In genomic region chr10:7397049-7397448, GRCh38 we compare ENCODE assay signal across 18 cellular contexts. TPM values are rescaled to one million over a fixed set of nuclear protein-coding genes. Genes with fewer than 3 reads are reported as not detected.
DNase-seq lines count a peak whose midpoint lies in the region; ATAC-seq and TF ChIP-seq lines count a peak whose summit lies in the region.
"Had no signal": no experiment of that assay in that cellular context is flagged by ENCODE, and none has a peak within 500 bp of the region (broad histone marks: within the 10 kb centered on the region; RNA-seq: fewer than 3 reads in every experiment).

No MANE protein-coding gene starts in this region.

- TF ChIP-seq CTCF in psoas muscle (IDR thresholded peaks at IDR 0.05) (no peak), gastroesophageal sphincter (IDR thresholded peaks at IDR 0.05) (no peak)

- CTCF ChIA-PET in activated CD8-positive, alpha-beta memory T cell treated with anti-CD3 and anti-CD28 coated beads, Interleukin-2, amount 10 ng/mL, durations not matched to agents 7 days and 5 days (lab: Charles Lee) = interaction anchor here (1.1 kb wide), 1 partner anchor 11 kb away, joined by 3 read pairs; no protein-coding TSS in a partner anchor

- H3K4me3 ChIP-seq in psoas muscle = peak overlapping the region; percentile 23
- H3K4me3 ChIP-seq in gastroesophageal sphincter = no peak overlapping the region
- H3K4me3 ChIP-seq: esophagus squamous epithelium, skin epidermis had no signal

- H3K36me3 ChIP-seq in psoas muscle (ENCODE audit: insufficient read depth in 1 of 2, low read depth in 1 of 2) (no peaks in the 10 kb centered on the region), gastroesophageal sphincter (no peaks in the 10 kb centered on the region)
- H3K36me3 ChIP-seq: esophagus squamous epithelium had no signal

- H3K4me3 Mint-ChIP-seq in activated CD8-positive, alpha-beta memory T cell treated with anti-CD3 and anti-CD28 coated beads, Interleukin-2, amount 10 ng/mL, durations not matched to agents 7 days and 5 days = no peak overlapping the region
- no peak overlapping the region for H3K4me3 Mint-ChIP-seq in activated naive CD8-positive, alpha-beta T cell
- H3K4me3 Mint-ChIP-seq: brain; CD4-positive, alpha-beta T cell had no signal

- intact Hi-C loops in psoas muscle (cut with DNase I) = no loop called here

- 46 to 75% (median 61%) methylated on average over 2 of the region's 2 CpGs for WGBS in psoas muscle, 3 donors
- 84 to 90% methylated on average over 2 of the region's 2 CpGs for WGBS in gastroesophageal sphincter (ENCODE audit: low coverage in 1 of 2), 2 donors

- TF ChIP-seq POLR2A in gastroesophageal sphincter (IDR thresholded peaks at IDR 0.05) = no peak

- no peaks in the 10 kb centered on the region for H3K9me3 ChIP-seq in psoas muscle
- no peaks in the 10 kb centered on the region for H3K9me3 ChIP-seq in gastroesophageal sphincter
- H3K9me3 ChIP-seq: esophagus squamous epithelium had no signal

- peak overlapping the region; percentile 78 for H3K27ac ChIP-seq in psoas muscle
- no peak overlapping the region for H3K27ac ChIP-seq in gastroesophageal sphincter
- H3K27ac ChIP-seq: esophagus squamous epithelium, skin epidermis, VCaP had no signal

- H3K27me3 Mint-ChIP-seq in activated CD8-positive, alpha-beta memory T cell treated with anti-CD3 and anti-CD28 coated beads, Interleukin-2, amount 10 ng/mL, durations not matched to agents 7 days and 5 days = no peaks in the 10 kb centered on the region
- H3K27me3 Mint-ChIP-seq in activated naive CD8-positive, alpha-beta T cell = no peaks in the 10 kb centered on the region
- H3K27me3 Mint-ChIP-seq: CD4-positive, alpha-beta T cell had no signal

- H3K27ac Mint-ChIP-seq in activated CD8-positive, alpha-beta memory T cell treated with anti-CD3 and anti-CD28 coated beads, Interleukin-2, amount 10 ng/mL, durations not matched to agents 7 days and 5 days = peak overlapping the region; percentile 40
- peak overlapping the region; percentile 68 for H3K27ac Mint-ChIP-seq in activated naive CD8-positive, alpha-beta T cell
- H3K27ac Mint-ChIP-seq: brain; CD4-positive, alpha-beta T cell had no signal

- peak; percentile 77 for ATAC-seq in activated CD8-positive, alpha-beta memory T cell treated with anti-CD3 and anti-CD28 coated beads, Interleukin-2, amount 10 ng/mL, durations not matched to agents 7 days and 5 days
- ATAC-seq in HG02884 (IDR thresholded peaks at IDR 0.05; ENCODE audit: unreplicated experiment) = peak; percentile 67
- ATAC-seq in psoas muscle = peak; percentile 50 to 75 (median 58)
- ATAC-seq in HG03354 (IDR thresholded peaks at IDR 0.05; ENCODE audit: poor library complexity, severe bottlenecking, unreplicated experiment) = no peak
- no peak for ATAC-seq in gastroesophageal sphincter
- ATAC-seq: PC-3 had no signal

- H3K9me3 Mint-ChIP-seq in activated CD8-positive, alpha-beta memory T cell treated with anti-CD3 and anti-CD28 coated beads, Interleukin-2, amount 10 ng/mL, durations not matched to agents 7 days and 5 days (ENCODE audit: low read depth) = no peaks in the 10 kb centered on the region
- H3K9me3 Mint-ChIP-seq in activated naive CD8-positive, alpha-beta T cell (ENCODE audit: low read depth) = no peaks in the 10 kb centered on the region
- H3K9me3 Mint-ChIP-seq: CD4-positive, alpha-beta T cell had no signal

- H3K36me3 Mint-ChIP-seq in activated CD8-positive, alpha-beta memory T cell treated with anti-CD3 and anti-CD28 coated beads, Interleukin-2, amount 10 ng/mL, durations not matched to agents 7 days and 5 days = peaks cover 35% of the 10 kb centered on the region
- H3K36me3 Mint-ChIP-seq in activated naive CD8-positive, alpha-beta T cell = peaks cover 12% of the 10 kb centered on the region

- H3K27me3 ChIP-seq in psoas muscle (ENCODE audit: insufficient read depth in 3 of 3, low read length in 2 of 3) (no peaks in the 10 kb centered on the region), gastroesophageal sphincter (no peaks in the 10 kb centered on the region)
- H3K27me3 ChIP-seq: esophagus squamous epithelium had no signal

- H3K4me1 ChIP-seq in psoas muscle (peaks cover under 1% of the 10 kb centered on the region), gastroesophageal sphincter (peaks cover 3 to 26% (median 3%) of the 10 kb centered on the region in 3 donors)
- H3K4me1 ChIP-seq: esophagus squamous epithelium had no signal

- DNase-seq in activated CD8-positive, alpha-beta memory T cell treated with anti-CD3 and anti-CD28 coated beads, Interleukin-2, amount 10 ng/mL, durations not matched to agents 7 days and 5 days = no peak
- DNase-seq in activated CD8-positive, alpha-beta memory T cell treated with anti-CD3 and anti-CD28 coated beads, Interleukin-2, amount 50 U/mL, for 48 hours = no peak
- DNase-seq in psoas muscle (no peak), activated gamma-delta T cell treated with Interleukin-2 at 50 U/mL for 16 hours (no peak)
- DNase-seq: ACHN; CD4-positive, alpha-beta T cell; esophagus squamous epithelium; MM.1S; NCI-H2081 treated with DMSO at 0.1 percent for 48 hours; NCI-H526 treated with DMSO at 0.1 percent for 48 hours; PC-3 had no signal

- no peak for TF ChIP-seq EP300 in gastroesophageal sphincter (IDR thresholded peaks at IDR 0.05)

- H3K4me1 Mint-ChIP-seq in activated CD8-positive, alpha-beta memory T cell treated with anti-CD3 and anti-CD28 coated beads, Interleukin-2, amount 10 ng/mL, durations not matched to agents 7 days and 5 days = peaks cover 25% of the 10 kb centered on the region
- H3K4me1 Mint-ChIP-seq in activated naive CD8-positive, alpha-beta T cell (ENCODE audit: low read depth) = peaks cover 60% of the 10 kb centered on the region

RNA-seq across cellular contexts. Expression of gene SFMBT2, which starts 13.8 kb away (rescaled TPM):
- 10 to 100 TPM; 49.5 to 69.0 TPM for total RNA-seq in activated CD8-positive, alpha-beta memory T cell treated with anti-CD3 and anti-CD28 coated beads, Interleukin-2, amount 10 ng/mL, durations not matched to agents 7 days and 5 days
- total RNA-seq in psoas muscle (1 to 10 TPM; 3.0 to 8.2 (median 5.0) TPM), gastroesophageal sphincter (10 to 100 TPM in 2 of 4 donors, 1 to 10 TPM in 2; 6.9 to 14.3 (median 11.4) TPM)
- polyA plus RNA-seq in psoas muscle = under 1 TPM; 0.53 to 0.87 (median 0.59) TPM

Comparison
In these comparisons a context has a peak if more than half of its experiments do, and no peak if none do; other contexts are left out.
1. ATAC-seq: peak in activated CD8-positive, alpha-beta memory T cell treated with anti-CD3 and anti-CD28 coated beads, Interleukin-2, amount 10 ng/mL, durations not matched to agents 7 days and 5 days (single experiment), HG02884 (single experiment) and psoas muscle (4 of 4); none in HG03354 (single experiment) and gastroesophageal sphincter (single experiment).